8 cellular contexts compared by ENCODE assay signal in the genomic region with DNA sequence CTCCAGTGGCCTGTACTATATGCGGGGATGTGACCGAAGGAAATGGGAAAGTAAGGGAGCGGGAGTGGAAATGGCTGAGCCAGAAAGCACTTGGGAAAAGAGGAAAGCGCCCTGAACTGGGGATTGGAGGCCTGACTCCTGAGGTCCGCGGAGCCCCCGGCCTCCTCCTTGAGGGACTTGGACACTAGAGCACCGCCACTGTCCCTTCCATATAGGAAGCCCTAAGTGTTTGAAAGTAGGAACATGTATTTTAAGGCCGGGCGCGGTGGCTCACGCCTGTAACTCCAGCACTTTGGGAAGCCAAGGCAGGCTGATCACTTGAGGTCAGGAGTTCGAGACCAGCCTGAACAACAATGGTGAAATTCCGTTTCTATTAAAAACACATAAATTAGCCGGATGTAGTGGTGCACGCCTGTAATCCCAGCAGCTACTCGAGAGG. TPM values are rescaled to one million over a fixed set of nuclear protein-coding genes. Genes with fewer than 3 reads are reported as not detected.
DNase-seq lines count a peak whose midpoint lies in the region; ATAC-seq and TF ChIP-seq lines count a peak whose summit lies in the region.

No MANE protein-coding gene starts in this region.

- no peak for TF ChIP-seq CTCF in WTC11 (IDR thresholded peaks at IDR 0.05)
- no peak for TF ChIP-seq CTCF in left ventricle myocardium inferior (IDR thresholded peaks at IDR 0.05; ENCODE audit: borderline replicate concordance)
- no peak for TF ChIP-seq CTCF in spleen (IDR thresholded peaks at IDR 0.05 in 8 of 11, conservative IDR thresholded peaks at IDR 0.05 in 3 of 11)

- H3K9me3 Mint-ChIP-seq in WTC11 = no peaks in the 10 kb centered on the region

- TF ChIP-seq POLR2A in spleen (IDR thresholded peaks at IDR 0.05) = no peak

- ATAC-seq in GM21529 (IDR thresholded peaks at IDR 0.05; ENCODE audit: unreplicated experiment) (peak; percentile 7), WTC11 (peak; percentile 12), GM18520 (IDR thresholded peaks at IDR 0.05; ENCODE audit: unreplicated experiment) (no peak)

- 9 to 18% (median 13%) methylated on average over 17 of the region's 17 CpGs for WGBS in spleen, 5 donors

- H3K4me1 ChIP-seq in left ventricle myocardium inferior (peaks cover 52% of the 10 kb centered on the region), spleen (peaks cover 27 to 78% (median 48%) of the 10 kb centered on the region in 6 donors)

- H3K27me3 Mint-ChIP-seq in WTC11 (ENCODE audit: low read depth) = no peaks in the 10 kb centered on the region

- DNase-seq in WTC11 (ENCODE audit: low spot score) (no peak), left ventricle myocardium inferior (no peak), spleen (no peak), 8988T (no peak), CD1c-positive myeloid dendritic cell (ENCODE audit: extremely low spot score) (no peak), NCI-H187 treated with DMSO at 0.1 percent for 48 hours (lab: John Stamatoyannopoulos, UW) (no peak)

- POLR2A ChIA-PET in WTC11 (lab: Charles Lee) = interaction anchor here (0.8 to 1.3 kb wide), 2 partner anchors 9 to 18 kb away, joined by 3 read pairs; no protein-coding TSS in a partner anchor

- peaks cover 9% of the 10 kb centered on the region for H3K4me1 Mint-ChIP-seq in WTC11

- no peaks in the 10 kb centered on the region for H3K36me3 ChIP-seq in left ventricle myocardium inferior
- peaks cover 0 to under 1% (median 0%) of the 10 kb centered on the region in 6 donors for H3K36me3 ChIP-seq in spleen

- CTCF ChIA-PET in WTC11 (lab: Charles Lee) = interaction anchor here (0.7 to 2.7 kb wide), 4 partner anchors 9 to 75 kb away, joined by 3 to 13 read pairs (median 4); a partner anchor contains a TSS

- H3K4me3 Mint-ChIP-seq in WTC11 = peak overlapping the region; percentile 97

- H3K27me3 ChIP-seq in left ventricle myocardium inferior (ENCODE audit: low read depth) (no peaks in the 10 kb centered on the region), spleen (replicated peaks in 1 of 7) (no peaks in the 10 kb centered on the region)

- H3K4me3 ChIP-seq in left ventricle myocardium inferior (peak overlapping the region; percentile 85), spleen (peak overlapping the region; percentile 68 to 89 (median 79))

- H3K27ac ChIP-seq in left ventricle myocardium inferior (replicated peaks) (peak overlapping the region; percentile 96), spleen (peak overlapping the region; percentile 93 to 98 (median 97))

- no peaks in the 10 kb centered on the region for H3K36me3 Mint-ChIP-seq in WTC11

- H3K9me3 ChIP-seq in left ventricle myocardium inferior (replicated peaks) = no peaks in the 10 kb centered on the region
- no peaks in the 10 kb centered on the region for H3K9me3 ChIP-seq in spleen

- intact Hi-C loops in left ventricle myocardium inferior (cut with micrococcal nuclease) = no loop called here
- intact Hi-C loops in spleen (cut with DNase I; ENCODE audit: low total_unique reads) = no loop called here

- H3K27ac Mint-ChIP-seq in WTC11 = peak overlapping the region; percentile 99

TF ChIP-seq in WTC11, 78 proteins besides CTCF, POLR2A, EP300 and RAD21:
- TF ChIP-seq, protein P1, sequence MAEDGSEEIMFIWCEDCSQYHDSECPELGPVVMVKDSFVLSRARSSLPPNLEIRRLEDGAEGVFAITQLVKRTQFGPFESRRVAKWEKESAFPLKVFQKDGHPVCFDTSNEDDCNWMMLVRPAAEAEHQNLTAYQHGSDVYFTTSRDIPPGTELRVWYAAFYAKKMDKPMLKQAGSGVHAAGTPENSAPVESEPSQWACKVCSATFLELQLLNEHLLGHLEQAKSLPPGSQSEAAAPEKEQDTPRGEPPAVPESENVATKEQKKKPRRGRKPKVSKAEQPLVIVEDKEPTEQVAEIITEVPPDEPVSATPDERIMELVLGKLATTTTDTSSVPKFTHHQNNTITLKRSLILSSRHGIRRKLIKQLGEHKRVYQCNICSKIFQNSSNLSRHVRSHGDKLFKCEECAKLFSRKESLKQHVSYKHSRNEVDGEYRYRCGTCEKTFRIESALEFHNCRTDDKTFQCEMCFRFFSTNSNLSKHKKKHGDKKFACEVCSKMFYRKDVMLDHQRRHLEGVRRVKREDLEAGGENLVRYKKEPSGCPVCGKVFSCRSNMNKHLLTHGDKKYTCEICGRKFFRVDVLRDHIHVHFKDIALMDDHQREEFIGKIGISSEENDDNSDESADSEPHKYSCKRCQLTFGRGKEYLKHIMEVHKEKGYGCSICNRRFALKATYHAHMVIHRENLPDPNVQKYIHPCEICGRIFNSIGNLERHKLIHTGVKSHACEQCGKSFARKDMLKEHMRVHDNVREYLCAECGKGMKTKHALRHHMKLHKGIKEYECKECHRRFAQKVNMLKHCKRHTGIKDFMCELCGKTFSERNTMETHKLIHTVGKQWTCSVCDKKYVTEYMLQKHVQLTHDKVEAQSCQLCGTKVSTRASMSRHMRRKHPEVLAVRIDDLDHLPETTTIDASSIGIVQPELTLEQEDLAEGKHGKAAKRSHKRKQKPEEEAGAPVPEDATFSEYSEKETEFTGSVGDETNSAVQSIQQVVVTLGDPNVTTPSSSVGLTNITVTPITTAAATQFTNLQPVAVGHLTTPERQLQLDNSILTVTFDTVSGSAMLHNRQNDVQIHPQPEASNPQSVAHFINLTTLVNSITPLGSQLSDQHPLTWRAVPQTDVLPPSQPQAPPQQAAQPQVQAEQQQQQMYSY (CRISPR knock-in tag; IDR thresholded peaks at IDR 0.05) = no peak
- TF ChIP-seq, protein P2, sequence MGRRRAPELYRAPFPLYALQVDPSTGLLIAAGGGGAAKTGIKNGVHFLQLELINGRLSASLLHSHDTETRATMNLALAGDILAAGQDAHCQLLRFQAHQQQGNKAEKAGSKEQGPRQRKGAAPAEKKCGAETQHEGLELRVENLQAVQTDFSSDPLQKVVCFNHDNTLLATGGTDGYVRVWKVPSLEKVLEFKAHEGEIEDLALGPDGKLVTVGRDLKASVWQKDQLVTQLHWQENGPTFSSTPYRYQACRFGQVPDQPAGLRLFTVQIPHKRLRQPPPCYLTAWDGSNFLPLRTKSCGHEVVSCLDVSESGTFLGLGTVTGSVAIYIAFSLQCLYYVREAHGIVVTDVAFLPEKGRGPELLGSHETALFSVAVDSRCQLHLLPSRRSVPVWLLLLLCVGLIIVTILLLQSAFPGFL (CRISPR knock-in tag; IDR thresholded peaks at IDR 0.05; ENCODE audit: borderline replicate concordance) = no peak
- no peak for TF ChIP-seq ZNF121 (CRISPR knock-in tag; IDR thresholded peaks at IDR 0.05)
- TF ChIP-seq NFATC4 (CRISPR knock-in tag; IDR thresholded peaks at IDR 0.05) = no peak
- TF ChIP-seq, protein P3, sequence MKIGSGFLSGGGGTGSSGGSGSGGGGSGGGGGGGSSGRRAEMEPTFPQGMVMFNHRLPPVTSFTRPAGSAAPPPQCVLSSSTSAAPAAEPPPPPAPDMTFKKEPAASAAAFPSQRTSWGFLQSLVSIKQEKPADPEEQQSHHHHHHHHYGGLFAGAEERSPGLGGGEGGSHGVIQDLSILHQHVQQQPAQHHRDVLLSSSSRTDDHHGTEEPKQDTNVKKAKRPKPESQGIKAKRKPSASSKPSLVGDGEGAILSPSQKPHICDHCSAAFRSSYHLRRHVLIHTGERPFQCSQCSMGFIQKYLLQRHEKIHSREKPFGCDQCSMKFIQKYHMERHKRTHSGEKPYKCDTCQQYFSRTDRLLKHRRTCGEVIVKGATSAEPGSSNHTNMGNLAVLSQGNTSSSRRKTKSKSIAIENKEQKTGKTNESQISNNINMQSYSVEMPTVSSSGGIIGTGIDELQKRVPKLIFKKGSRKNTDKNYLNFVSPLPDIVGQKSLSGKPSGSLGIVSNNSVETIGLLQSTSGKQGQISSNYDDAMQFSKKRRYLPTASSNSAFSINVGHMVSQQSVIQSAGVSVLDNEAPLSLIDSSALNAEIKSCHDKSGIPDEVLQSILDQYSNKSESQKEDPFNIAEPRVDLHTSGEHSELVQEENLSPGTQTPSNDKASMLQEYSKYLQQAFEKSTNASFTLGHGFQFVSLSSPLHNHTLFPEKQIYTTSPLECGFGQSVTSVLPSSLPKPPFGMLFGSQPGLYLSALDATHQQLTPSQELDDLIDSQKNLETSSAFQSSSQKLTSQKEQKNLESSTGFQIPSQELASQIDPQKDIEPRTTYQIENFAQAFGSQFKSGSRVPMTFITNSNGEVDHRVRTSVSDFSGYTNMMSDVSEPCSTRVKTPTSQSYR (CRISPR knock-in tag; IDR thresholded peaks at IDR 0.05) = no peak
- TF ChIP-seq ELF4 (CRISPR knock-in tag; IDR thresholded peaks at IDR 0.05; ENCODE audit: low read depth) = no peak
- TF ChIP-seq TEAD4 (CRISPR knock-in tag; IDR thresholded peaks at IDR 0.05) = no peak
- TF ChIP-seq, protein P4, sequence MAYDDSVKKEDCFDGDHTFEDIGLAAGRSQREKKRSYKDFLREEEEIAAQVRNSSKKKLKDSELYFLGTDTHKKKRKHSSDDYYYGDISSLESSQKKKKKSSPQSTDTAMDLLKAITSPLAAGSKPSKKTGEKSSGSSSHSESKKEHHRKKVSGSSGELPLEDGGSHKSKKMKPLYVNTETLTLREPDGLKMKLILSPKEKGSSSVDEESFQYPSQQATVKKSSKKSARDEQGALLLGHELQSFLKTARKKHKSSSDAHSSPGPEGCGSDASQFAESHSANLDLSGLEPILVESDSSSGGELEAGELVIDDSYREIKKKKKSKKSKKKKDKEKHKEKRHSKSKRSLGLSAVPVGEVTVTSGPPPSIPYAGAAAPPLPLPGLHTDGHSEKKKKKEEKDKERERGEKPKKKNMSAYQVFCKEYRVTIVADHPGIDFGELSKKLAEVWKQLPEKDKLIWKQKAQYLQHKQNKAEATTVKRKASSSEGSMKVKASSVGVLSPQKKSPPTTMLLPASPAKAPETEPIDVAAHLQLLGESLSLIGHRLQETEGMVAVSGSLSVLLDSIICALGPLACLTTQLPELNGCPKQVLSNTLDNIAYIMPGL (CRISPR knock-in tag; IDR thresholded peaks at IDR 0.05) = no peak
- TF ChIP-seq TCF7 (CRISPR knock-in tag; IDR thresholded peaks at IDR 0.05; ENCODE audit: low read depth) = no peak

RNA-seq across cellular contexts. Expression of a gene that starts 0.5 kb away (rescaled TPM):
- 35.7 to 38.7 TPM (median 38.1 TPM) in 3 replicates for total RNA-seq in WTC11 (2021)
- 36.8 TPM for total RNA-seq in left ventricle myocardium inferior
- total RNA-seq in spleen = 10 to 100 TPM; 39.3 to 87.1 (median 52.3) TPM
- 10 to 100 TPM; 10.3 to 21.5 (median 16.0) TPM for polyA plus RNA-seq in spleen

RNA-seq across cellular contexts. Expression of a gene that starts 15.7 kb away (rescaled TPM):
- total RNA-seq in WTC11 (2021) (6.4 to 7.8 TPM (median 7.3 TPM) in 3 replicates), left ventricle myocardium inferior (10.0 TPM), spleen (10 to 100 TPM; 21.4 to 30.0 (median 23.3) TPM)
- 1 to 10 TPM; 1.7 to 6.0 (median 2.0) TPM for polyA plus RNA-seq in spleen
